In genomic region chr10:917416-917720, GRCh38 we compare ENCODE assay signal across 17 cellular contexts.
"Had no signal": no experiment of that assay in that cellular context is flagged by ENCODE, and none has a peak within 500 bp of the region (broad histone marks: within the 10 kb centered on the region; RNA-seq: fewer than 3 reads in every experiment).

No MANE protein-coding gene starts in this region.

- H3K36me3 Mint-ChIP-seq: immature natural killer cell, natural killer cell had no signal

- ATAC-seq: foreskin keratinocyte, left cardiac atrium, natural killer cell, right cardiac atrium had no signal

- H3K4me1 ChIP-seq: foreskin keratinocyte, uterus had no signal

- H3K27ac ChIP-seq: foreskin keratinocyte, ovary, upper lobe of left lung, uterus had no signal

- H3K4me3 Mint-ChIP-seq: endodermal cell, immature natural killer cell, natural killer cell, neural crest cell had no signal

- H3K9me3 Mint-ChIP-seq: endodermal cell, immature natural killer cell, natural killer cell had no signal

- H3K27ac Mint-ChIP-seq: endodermal cell, immature natural killer cell had no signal

- H3K4me2 ChIP-seq: smooth muscle cell had no signal

- H3K27me3 ChIP-seq: foreskin keratinocyte, ovary, upper lobe of left lung, uterus had no signal

- H3K36me3 ChIP-seq: ovary, uterus had no signal

- H3K4me3 ChIP-seq: ovary, smooth muscle cell, upper lobe of left lung, uterus had no signal

- H3K9me3 ChIP-seq: ovary, upper lobe of left lung, uterus had no signal

- DNase-seq: dermis blood vessel endothelial cell; effector CD4-positive, alpha-beta T cell; endodermal cell; erythroblast; foreskin keratinocyte; immature natural killer cell; kidney; left cardiac atrium; natural killer cell; ovary; right cardiac atrium; stimulated activated CD4-positive, alpha-beta T cell treated with anti-CD3 and anti-CD28 coated beads, Interleukin-2, amount 100 ng/mL, for 48 hours; stimulated activated naive CD4-positive, alpha-beta T cell treated with Interleukin-2 at 50 U/mL for 16 hours; upper lobe of left lung; uterus had no signal
